15 cellular contexts compared by ENCODE assay signal in the genomic region with DNA sequence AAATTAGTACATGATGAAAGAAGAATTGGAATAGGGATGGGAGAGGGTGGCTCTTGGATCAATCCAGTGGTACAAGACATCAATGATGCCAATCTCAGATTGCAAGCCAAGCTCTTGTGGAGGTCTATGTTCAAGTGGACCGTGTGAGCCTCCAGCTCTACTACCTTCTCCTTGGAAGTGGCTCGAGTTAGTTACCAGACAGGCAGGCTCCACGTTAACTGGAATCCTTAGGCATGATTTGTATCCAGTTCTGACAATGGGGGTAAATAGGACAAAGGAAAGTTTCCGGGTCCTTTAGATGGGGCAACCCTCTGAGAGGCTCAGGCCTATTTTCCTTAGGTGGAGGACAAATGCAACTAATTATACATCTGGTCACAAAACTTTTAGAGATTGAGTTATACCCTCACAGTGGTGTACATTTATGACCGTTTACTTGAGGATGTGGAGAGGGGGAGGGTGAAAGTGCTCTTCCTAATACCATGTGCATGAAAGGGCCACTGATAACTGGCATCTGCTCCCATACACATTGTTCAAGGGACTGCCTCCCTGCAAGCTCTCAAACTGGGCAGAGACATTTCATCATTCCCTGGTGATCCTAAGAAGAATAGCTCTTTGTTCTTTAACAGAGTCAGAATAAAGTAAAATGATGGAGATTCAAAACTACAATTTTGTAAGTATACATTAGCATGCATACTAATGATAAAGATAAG.
"Had no signal": no experiment of that assay in that cellular context is flagged by ENCODE, and none has a peak within 500 bp of the region (broad histone marks: within the 10 kb centered on the region; RNA-seq: fewer than 3 reads in every experiment).

No MANE protein-coding gene starts in this region.

- DNase-seq: activated B cell treated with CpG ODN at 0.5 μM for 24 hours; activated CD4-positive, alpha-beta T cell treated with anti-CD3 and anti-CD28 coated beads, Interleukin-2, amount 10 ng/mL, durations not matched to agents 24 days and 14 days; activated CD8-positive, alpha-beta memory T cell treated with anti-CD3 and anti-CD28 coated beads for 24 hours; activated naive CD4-positive, alpha-beta T cell treated with anti-CD3 and anti-CD28 coated beads, Interleukin-2, amount 10 ng/mL, durations not matched to agents 7 days and 5 days; cerebellar nuclear complex; dermis blood vessel endothelial cell; endodermal cell; heart right ventricle; left ventricle myocardium inferior; mesendoderm; ovary; stimulated activated CD4-positive, alpha-beta T cell treated with anti-CD3 and anti-CD28 coated beads, Interleukin-15, amount 100 ng/mL, for 24 hours; stimulated activated CD4-positive, alpha-beta T cell treated with anti-CD3 and anti-CD28 coated beads, Interleukin-4, amount 100 ng/mL, for 4 hours; transverse colon had no signal

- H3K27ac ChIP-seq: heart right ventricle, left ventricle myocardium inferior, ovary, transverse colon had no signal

- FAIRE-seq: keratinocyte had no signal
